ENCODE assay signal across 7 cellular contexts in the genomic region with DNA sequence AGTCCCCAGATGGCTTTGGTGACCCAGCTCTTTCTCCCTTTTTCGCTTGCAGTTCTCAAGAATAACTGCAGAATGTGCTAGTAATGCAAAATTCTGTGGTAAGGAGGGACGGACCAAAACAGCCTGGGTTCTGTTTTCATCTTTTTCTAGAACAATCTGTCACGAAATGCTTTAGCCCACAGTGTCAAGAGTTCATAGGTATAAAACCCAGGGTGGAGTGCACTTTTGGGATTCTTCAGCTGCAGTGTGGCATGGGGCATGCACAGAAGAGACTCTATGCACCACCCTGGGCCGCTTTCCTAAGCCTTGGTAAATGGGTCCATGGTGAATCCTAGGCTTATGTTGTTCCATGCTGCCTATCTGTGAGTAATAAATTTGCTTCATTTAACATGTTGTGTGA.
"Had no signal": no experiment of that assay in that cellular context is flagged by ENCODE, and none has a peak within 500 bp of the region (broad histone marks: within the 10 kb centered on the region; RNA-seq: fewer than 3 reads in every experiment).

No MANE protein-coding gene starts in this region.

- H3K4me3 Mint-ChIP-seq: H9 had no signal

- H3K4me3 ChIP-seq: K562 had no signal

- H3K27ac Mint-ChIP-seq: H9 had no signal

- ATAC-seq: K562 had no signal

- DNase-seq: GOT3, H9, HCEC 1CT, IMR-90, KG1 had no signal

- FAIRE-seq: H54, K562 had no signal
